ENCODE assay signal across 1 cellular context in genomic region chr6:26223213-26223612, GRCh38.
TF ChIP-seq lines count a peak whose summit lies in the region.

No MANE protein-coding gene starts in this region.

TF ChIP-seq in WTC11, 78 proteins besides CTCF, POLR2A, EP300 and RAD21 (continued from another document):
- TF ChIP-seq PREB (CRISPR knock-in tag; IDR thresholded peaks at IDR 0.05; ENCODE audit: borderline replicate concordance) = no peak
- TF ChIP-seq NFYB (CRISPR knock-in tag; conservative IDR thresholded peaks at IDR 0.05; ENCODE audit: low read depth) = no peak
- TF ChIP-seq USF1 (CRISPR knock-in tag; IDR thresholded peaks at IDR 0.05) = no peak
- no peak for TF ChIP-seq PRDM15 (CRISPR knock-in tag; IDR thresholded peaks at IDR 0.05)
- no peak for TF ChIP-seq CREB1 (CRISPR knock-in tag; IDR thresholded peaks at IDR 0.05)
- no peak for TF ChIP-seq NR3C1 (CRISPR knock-in tag; conservative IDR thresholded peaks at IDR 0.05; ENCODE audit: low read depth)
- TF ChIP-seq MYBL2 (CRISPR knock-in tag; IDR thresholded peaks at IDR 0.05) = no peak
- TF ChIP-seq ATF3 (CRISPR knock-in tag; conservative IDR thresholded peaks at IDR 0.05) = no peak
TF ChIP-seq in WTC11: peak in this region for 0.
